ENCODE assay signal across 21 cellular contexts in genomic region chr17:40699359-40699758, GRCh38. TPM values are rescaled to one million over a fixed set of nuclear protein-coding genes. Genes with fewer than 3 reads are reported as not detected.
"Had no signal": no experiment of that assay in that cellular context is flagged by ENCODE, and none has a peak within 500 bp of the region (broad histone marks: within the 10 kb centered on the region; RNA-seq: fewer than 3 reads in every experiment).

No MANE protein-coding gene starts in this region.

- H3K9me3 Mint-ChIP-seq: activated T-helper 1 cell treated with anti-CD3 and anti-CD28 coated beads, Interleukin-12 subunit alpha, Interleukin-12 subunit beta, Interleukin-2, Interleukin-4 antibody, amounts not matched to agents 30 ng/mL and 10 ng/mL and 1 ng/mL, durations not matched to agents 14 hours and 24 hours and 36 hours; central memory CD8-positive, alpha-beta T cell; dendritic cell treated with granulocyte-macrophage colony-stimulating factor and Interleukin-4, amounts not matched to agents 40 ng/mL and 50 ng/mL, for 4 days; immature natural killer cell; natural killer cell treated with Interleukin-12 subunit alpha and Interleukin-12 subunit beta and Interleukin-15 and Interleukin-18, amount 100 ng/mL, for 72 hours had no signal

- DNase-seq: activated CD8-positive, alpha-beta memory T cell treated with anti-CD3 and anti-CD28 coated beads, Interleukin-2, amount 50 U/mL, for 48 hours; activated CD8-positive, alpha-beta T cell treated with anti-CD3 and anti-CD28 coated beads, Interleukin-2, amount 10 ng/mL, durations not matched to agents 7 days and 5 days; activated naive CD4-positive, alpha-beta T cell; immature natural killer cell; mucosa of descending colon; SK-N-SH; stimulated activated CD4-positive, alpha-beta T cell treated with anti-CD3 and anti-CD28 coated beads, Interleukin-15, amount 100 ng/mL, for 24 hours; stimulated activated CD4-positive, alpha-beta T cell treated with anti-CD3 and anti-CD28 coated beads, Interleukin-4, amount 100 ng/mL, for 4 hours; T-helper 1 cell; tibial artery had no signal

- H3K4me3 Mint-ChIP-seq: activated CD8-positive, alpha-beta T cell treated with anti-CD3 and anti-CD28 coated beads, Interleukin-2, amount 10 ng/mL, durations not matched to agents 7 days and 5 days; activated T-helper 1 cell treated with anti-CD3 and anti-CD28 coated beads, Interleukin-12 subunit alpha, Interleukin-12 subunit beta, Interleukin-2, Interleukin-4 antibody, amounts not matched to agents 30 ng/mL and 10 ng/mL and 1 ng/mL, durations not matched to agents 14 hours and 24 hours and 36 hours; central memory CD8-positive, alpha-beta T cell; dendritic cell treated with granulocyte-macrophage colony-stimulating factor and Interleukin-4, amounts not matched to agents 40 ng/mL and 50 ng/mL, for 4 days; immature natural killer cell; natural killer cell treated with Interleukin-12 subunit alpha and Interleukin-12 subunit beta and Interleukin-15 and Interleukin-18, amount 100 ng/mL, for 72 hours had no signal

- H3K4me1 Mint-ChIP-seq: central memory CD8-positive, alpha-beta T cell; immature natural killer cell had no signal

- ATAC-seq: activated CD8-positive, alpha-beta T cell treated with anti-CD3 and anti-CD28 coated beads, Interleukin-2, amount 10 ng/mL, durations not matched to agents 7 days and 5 days; mucosa of descending colon; natural killer cell treated with Interleukin-12 subunit alpha and Interleukin-12 subunit beta and Interleukin-15 and Interleukin-18, amount 100 ng/mL, for 72 hours had no signal

- H3K27ac Mint-ChIP-seq: activated CD8-positive, alpha-beta T cell treated with anti-CD3 and anti-CD28 coated beads, Interleukin-2, amount 10 ng/mL, durations not matched to agents 7 days and 5 days; activated T-helper 1 cell treated with anti-CD3 and anti-CD28 coated beads, Interleukin-12 subunit alpha, Interleukin-12 subunit beta, Interleukin-2, Interleukin-4 antibody, amounts not matched to agents 30 ng/mL and 10 ng/mL and 1 ng/mL, durations not matched to agents 14 hours and 24 hours and 36 hours; dendritic cell treated with granulocyte-macrophage colony-stimulating factor and Interleukin-4, amounts not matched to agents 40 ng/mL and 50 ng/mL, for 4 days; immature natural killer cell; natural killer cell treated with Interleukin-12 subunit alpha and Interleukin-12 subunit beta and Interleukin-15 and Interleukin-18, amount 100 ng/mL, for 72 hours had no signal

- H3K36me3 Mint-ChIP-seq: immature natural killer cell; natural killer cell treated with Interleukin-12 subunit alpha and Interleukin-12 subunit beta and Interleukin-15 and Interleukin-18, amount 100 ng/mL, for 72 hours had no signal

RNA-seq across cellular contexts. Expression of gene KRT24, which starts 4.2 kb away (rescaled TPM):
- total RNA-seq: activated CD8-positive, alpha-beta T cell treated with anti-CD3 and anti-CD28 coated beads, Interleukin-2, amount 10 ng/mL, durations not matched to agents 7 days and 5 days; activated T-helper 1 cell treated with anti-CD3 and anti-CD28 coated beads, Interleukin-12 subunit alpha, Interleukin-12 subunit beta, Interleukin-2, Interleukin-4 antibody, amounts not matched to agents 30 ng/mL and 10 ng/mL and 1 ng/mL, durations not matched to agents 14 hours and 24 hours and 36 hours; astrocyte; epithelial cell of proximal tubule; glomerular endothelial cell; lung microvascular endothelial cell; natural killer cell treated with Interleukin-12 subunit alpha and Interleukin-12 subunit beta and Interleukin-15 and Interleukin-18, amount 100 ng/mL, for 72 hours; omental fat pad; pulmonary artery endothelial cell; skeletal muscle tissue had no signal
- polyA plus RNA-seq: immature natural killer cell, SK-N-SH had no signal

RNA-seq across cellular contexts. Expression of gene KRT222, which starts 34.4 kb away (rescaled TPM):
- total RNA-seq: activated CD8-positive, alpha-beta T cell treated with anti-CD3 and anti-CD28 coated beads, Interleukin-2, amount 10 ng/mL, durations not matched to agents 7 days and 5 days; activated T-helper 1 cell treated with anti-CD3 and anti-CD28 coated beads, Interleukin-12 subunit alpha, Interleukin-12 subunit beta, Interleukin-2, Interleukin-4 antibody, amounts not matched to agents 30 ng/mL and 10 ng/mL and 1 ng/mL, durations not matched to agents 14 hours and 24 hours and 36 hours; epithelial cell of proximal tubule; glomerular endothelial cell; lung microvascular endothelial cell; natural killer cell treated with Interleukin-12 subunit alpha and Interleukin-12 subunit beta and Interleukin-15 and Interleukin-18, amount 100 ng/mL, for 72 hours; pulmonary artery endothelial cell had no signal
- polyA plus RNA-seq: immature natural killer cell, SK-N-SH had no signal

RNA-seq across cellular contexts. Expression of gene KRT25, which starts 55.8 kb away (rescaled TPM):
- total RNA-seq: activated CD8-positive, alpha-beta T cell treated with anti-CD3 and anti-CD28 coated beads, Interleukin-2, amount 10 ng/mL, durations not matched to agents 7 days and 5 days; activated T-helper 1 cell treated with anti-CD3 and anti-CD28 coated beads, Interleukin-12 subunit alpha, Interleukin-12 subunit beta, Interleukin-2, Interleukin-4 antibody, amounts not matched to agents 30 ng/mL and 10 ng/mL and 1 ng/mL, durations not matched to agents 14 hours and 24 hours and 36 hours; astrocyte; glomerular endothelial cell; lung microvascular endothelial cell; mucosa of descending colon; natural killer cell treated with Interleukin-12 subunit alpha and Interleukin-12 subunit beta and Interleukin-15 and Interleukin-18, amount 100 ng/mL, for 72 hours; omental fat pad; pulmonary artery endothelial cell; skeletal muscle tissue had no signal
- polyA plus RNA-seq: immature natural killer cell, SK-N-SH had no signal
